In the genomic region with DNA sequence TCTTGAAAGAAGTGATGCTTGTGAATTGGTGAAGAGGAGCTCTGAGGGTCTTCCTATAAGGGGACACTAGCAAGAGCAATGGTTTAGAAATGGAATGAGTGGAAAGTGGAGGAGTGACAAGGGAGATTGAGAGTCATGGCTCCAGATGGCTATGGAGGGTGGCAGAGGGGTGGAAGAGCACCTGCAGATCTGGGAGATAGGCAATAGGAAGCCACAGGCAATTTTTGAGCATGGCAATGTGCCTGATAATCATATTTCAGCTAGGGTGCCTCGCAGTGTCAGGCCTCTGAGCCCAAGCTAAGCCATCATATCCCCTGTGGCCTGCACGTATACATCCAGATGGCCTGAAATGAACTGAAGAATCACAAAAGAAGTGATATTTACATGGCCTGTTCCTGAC, we compare ENCODE assay signal across 25 cellular contexts.
"Had no signal": no experiment of that assay in that cellular context is flagged by ENCODE, and none has a peak within 500 bp of the region (broad histone marks: within the 10 kb centered on the region; RNA-seq: fewer than 3 reads in every experiment).

No MANE protein-coding gene starts in this region.

- H3K9me3 Mint-ChIP-seq: activated CD8-positive, alpha-beta T cell treated with anti-CD3 and anti-CD28 coated beads for 36 hours; activated naive CD4-positive, alpha-beta T cell treated with anti-CD3 and anti-CD28 coated beads for 36 hours; activated naive CD4-positive, alpha-beta T cell treated with anti-CD3 and anti-CD28 coated beads, Interleukin-2, amount 50 U/mL, for 24 hours; activated naive CD8-positive, alpha-beta T cell treated with anti-CD3 and anti-CD28 coated beads for 36 hours; activated naive CD8-positive, alpha-beta T cell treated with anti-CD3 and anti-CD28 coated beads, Interleukin-2, amount 50 U/mL, for 24 hours; activated T-cell treated with anti-CD3 and anti-CD28 coated beads, Interleukin-2, amount 50 U/mL, for 4 hours; activated T-helper 2 cell treated with anti-CD3 and anti-CD28 coated beads, Interferon-gamma antibody, Interleukin-2, Interleukin-4, amounts not matched to agents 10 μg/mL and 5 μg/mL and 100 μg/mL, durations not matched to agents 14 hours and 24 hours and 36 hours had no signal

- H3K27ac ChIP-seq: adrenal gland, body of pancreas, epithelial cell of prostate, esophagus squamous epithelium, heart left ventricle had no signal

- ATAC-seq: activated CD4-positive, alpha-beta T cell treated with anti-CD3 and anti-CD28 coated beads for 36 hours; activated CD8-positive, alpha-beta T cell treated with anti-CD3 and anti-CD28 coated beads for 36 hours; activated naive CD8-positive, alpha-beta T cell treated with anti-CD3 and anti-CD28 coated beads, Interleukin-2, amount 50 U/mL, for 24 hours; activated T-cell treated with anti-CD3 and anti-CD28 coated beads, Interleukin-2, amount 50 U/mL, for 4 hours; body of pancreas; heart left ventricle had no signal

- H3K36me3 Mint-ChIP-seq: activated naive CD4-positive, alpha-beta T cell treated with anti-CD3 and anti-CD28 coated beads, Interleukin-2, amount 50 U/mL, for 24 hours; activated naive CD8-positive, alpha-beta T cell treated with anti-CD3 and anti-CD28 coated beads for 36 hours had no signal

- H3K27me3 ChIP-seq: adrenal gland, body of pancreas, heart left ventricle had no signal

- H3K36me3 ChIP-seq: adrenal gland, esophagus squamous epithelium, heart left ventricle had no signal

- H3K4me3 ChIP-seq: adrenal gland, body of pancreas, esophagus squamous epithelium, heart left ventricle had no signal

- H3K4me3 Mint-ChIP-seq: activated CD4-positive, alpha-beta T cell treated with anti-CD3 and anti-CD28 coated beads for 36 hours; activated CD8-positive, alpha-beta T cell treated with anti-CD3 and anti-CD28 coated beads for 36 hours; activated naive CD4-positive, alpha-beta T cell treated with anti-CD3 and anti-CD28 coated beads for 36 hours; activated naive CD4-positive, alpha-beta T cell treated with anti-CD3 and anti-CD28 coated beads, Interleukin-2, amount 50 U/mL, for 24 hours; activated naive CD8-positive, alpha-beta T cell treated with anti-CD3 and anti-CD28 coated beads for 36 hours; activated naive CD8-positive, alpha-beta T cell treated with anti-CD3 and anti-CD28 coated beads, Interleukin-2, amount 50 U/mL, for 24 hours; activated T-cell treated with anti-CD3 and anti-CD28 coated beads, Interleukin-2, amount 50 U/mL, for 4 hours had no signal

- H3K9me3 ChIP-seq: adrenal gland, body of pancreas, esophagus squamous epithelium, heart left ventricle had no signal

- H3K27ac Mint-ChIP-seq: activated CD4-positive, alpha-beta T cell treated with anti-CD3 and anti-CD28 coated beads for 36 hours; activated CD8-positive, alpha-beta T cell treated with anti-CD3 and anti-CD28 coated beads for 36 hours; activated naive CD4-positive, alpha-beta T cell treated with anti-CD3 and anti-CD28 coated beads for 36 hours; activated naive CD4-positive, alpha-beta T cell treated with anti-CD3 and anti-CD28 coated beads, Interleukin-2, amount 50 U/mL, for 24 hours; activated naive CD8-positive, alpha-beta T cell treated with anti-CD3 and anti-CD28 coated beads for 36 hours; activated naive CD8-positive, alpha-beta T cell treated with anti-CD3 and anti-CD28 coated beads, Interleukin-2, amount 50 U/mL, for 24 hours; activated T-helper 2 cell treated with anti-CD3 and anti-CD28 coated beads, Interferon-gamma antibody, Interleukin-2, Interleukin-4, amounts not matched to agents 10 μg/mL and 5 μg/mL and 100 μg/mL, durations not matched to agents 14 hours and 24 hours and 36 hours had no signal

- H3K27me3 Mint-ChIP-seq: activated CD4-positive, alpha-beta T cell treated with anti-CD3 and anti-CD28 coated beads for 36 hours; activated naive CD4-positive, alpha-beta T cell treated with anti-CD3 and anti-CD28 coated beads, Interleukin-2, amount 50 U/mL, for 24 hours; activated naive CD8-positive, alpha-beta T cell treated with anti-CD3 and anti-CD28 coated beads for 36 hours; activated naive CD8-positive, alpha-beta T cell treated with anti-CD3 and anti-CD28 coated beads, Interleukin-2, amount 50 U/mL, for 24 hours had no signal

- DNase-seq: activated CD4-positive, alpha-beta T cell treated with anti-CD3 and anti-CD28 coated beads for 36 hours; activated CD4-positive, alpha-beta T cell treated with anti-CD3 and anti-CD28 coated beads, Interleukin-2, amount 50 U/mL, for 1 hour; activated CD4-positive, alpha-beta T cell treated with anti-CD3 and anti-CD28 coated beads, Interleukin-2, amount 50 U/mL, for 48 hours; activated CD4-positive, CD25-positive, alpha-beta regulatory T cell; activated CD4-positive, CD25-positive, alpha-beta regulatory T cell treated with anti-CD3 and anti-CD28 coated beads, Interleukin-2, amount 50 U/mL, for 72 hours; activated CD8-positive, alpha-beta memory T cell treated with anti-CD3 and anti-CD28 coated beads for 24 hours; activated CD8-positive, alpha-beta T cell treated with anti-CD3 and anti-CD28 coated beads for 36 hours; activated effector memory CD4-positive, alpha-beta T cell treated with anti-CD3 and anti-CD28 coated beads, Interleukin-2, amount 50 U/mL, for 16 hours; activated naive CD4-positive, alpha-beta T cell treated with anti-CD3 and anti-CD28 coated beads for 36 hours; activated naive CD8-positive, alpha-beta T cell treated with anti-CD3 and anti-CD28 coated beads for 36 hours; activated naive CD8-positive, alpha-beta T cell treated with anti-CD3 and anti-CD28 coated beads, Interleukin-2, amount 50 U/mL, for 24 hours; activated T-cell treated with anti-CD3 and anti-CD28 coated beads, Interleukin-2, amount 50 U/mL, for 4 hours; amygdala; caudate nucleus; cortex of kidney; dermis blood vessel endothelial cell; effector CD8-positive, alpha-beta T cell; esophagus squamous epithelium; heart left ventricle; T-helper 2 cell had no signal
